ENCODE assay signal across 15 cellular contexts in genomic region chr14:93228550-93228949, GRCh38. TPM values are rescaled to one million over a fixed set of nuclear protein-coding genes. Genes with fewer than 3 reads are reported as not detected.
A peak's percentile ranks its signal among the peaks of the same experiment; 100 is the strongest.
DNase-seq lines count a peak whose midpoint lies in the region; ATAC-seq and TF ChIP-seq lines count a peak whose summit lies in the region.
"Had no signal": no experiment of that assay in that cellular context is flagged by ENCODE, and none has a peak within 500 bp of the region (broad histone marks: within the 10 kb centered on the region; RNA-seq: fewer than 3 reads in every experiment).

No MANE protein-coding gene starts in this region.

- no peak overlapping the region for H3K4me3 Mint-ChIP-seq in Caco-2 (ENCODE audit: unreplicated experiment)
- no peak overlapping the region for H3K4me3 Mint-ChIP-seq in naive thymus-derived CD8-positive, alpha-beta T cell
- H3K4me3 Mint-ChIP-seq: CD4-positive, alpha-beta T cell; IgD-negative memory B cell had no signal

- no peak overlapping the region for H4K5ac ChIP-seq in IMR-90 (ENCODE audit: low read depth, low read length)

- H3K9me3 ChIP-seq in Caco-2 (no peaks in the 10 kb centered on the region), IMR-90 (ENCODE audit: control insufficient read depth, insufficient read depth, low read length) (no peaks in the 10 kb centered on the region), mammary epithelial cell (replicated peaks; ENCODE audit: insufficient read depth, low read length) (no peaks in the 10 kb centered on the region), WERI-Rb-1 (ENCODE audit: severe bottlenecking) (no peaks in the 10 kb centered on the region)

- H3K14ac ChIP-seq in IMR-90 (replicated peaks; ENCODE audit: low read depth, low read length): no peak overlapping the region

- H3K27ac ChIP-seq in IMR-90 (ENCODE audit: insufficient read depth, low read length) (no peak overlapping the region), mammary epithelial cell (ENCODE audit: insufficient read depth, low read depth, low read length) (no peak overlapping the region), WERI-Rb-1 (no peak overlapping the region)
- H3K27ac ChIP-seq: C4-2B, HL-60 had no signal

- H3K79me1 ChIP-seq in IMR-90 (ENCODE audit: low read depth in 1 of 2, low read length in 2 of 2): no peaks in the 10 kb centered on the region

- H3K23ac ChIP-seq in IMR-90 (ENCODE audit: low read depth, low read length): no peak overlapping the region

- ATAC-seq in IMR-90 (ENCODE audit: low read depth): no peak
- ATAC-seq in naive thymus-derived CD8-positive, alpha-beta T cell: no peak

- no peak overlapping the region for H2BK120ac ChIP-seq in IMR-90 (ENCODE audit: low read depth, low read length)

- H2AFZ ChIP-seq in IMR-90 (replicated peaks; ENCODE audit: low read length, poor library complexity) (no peak overlapping the region), mammary epithelial cell (ENCODE audit: low read depth, low read length) (no peak overlapping the region)

- H3K9me1 ChIP-seq in IMR-90 (ENCODE audit: insufficient read depth, low read length): peaks cover 9% of the 10 kb centered on the region; the same call in 1 of the 2 replicates

- BruUV-seq in Caco-2 (replicated peaks; lab: Mats Ljungman, UMichigan): TSS peak; percentile 22
- BruUV-seq in IMR-90 (replicated peaks; lab: Mats Ljungman, UMichigan): no TSS peak
- BruUV-seq in mammary epithelial cell (replicated peaks; lab: Mats Ljungman, UMichigan): TSS peak; percentile 31

- H3K9me3 Mint-ChIP-seq in Caco-2 (ENCODE audit: unreplicated experiment): no peaks in the 10 kb centered on the region
- H3K9me3 Mint-ChIP-seq in naive thymus-derived CD8-positive, alpha-beta T cell: no peaks in the 10 kb centered on the region
- H3K9me3 Mint-ChIP-seq: CD4-positive, alpha-beta T cell; IgD-negative memory B cell had no signal

- no peak overlapping the region for H2BK15ac ChIP-seq in IMR-90 (ENCODE audit: low read depth, low read length)

- WGBS in IMR-90 (ENCODE audit: extremely low coverage in 2 of 2, insufficient read length in 1 of 2), 2 experiments: no CpG with 5 or more reads among the region's 8 CpGs
- WGBS in mammary epithelial cell (ENCODE audit: low coverage, missing lambda C conversion rate): 97% methylated on average over 8 of the region's 8 CpGs

- H3K4me1 Mint-ChIP-seq in Caco-2 (ENCODE audit: low read depth, unreplicated experiment): no peaks in the 10 kb centered on the region
- peaks cover 10 to 16% (median 14%) of the 10 kb centered on the region in 4 donors for H3K4me1 Mint-ChIP-seq in naive thymus-derived CD8-positive, alpha-beta T cell

- dilution Hi-C loops in IMR-90 (cut with HindIII; ENCODE audit: low sequenced_read_pairs, unreplicated experiment) (no loop called here), mammary epithelial cell (cut with HindIII; ENCODE audit: low sequenced_read_pairs) (no loop called here)

- CTCF ChIA-PET in Caco-2 (lab: Charles Lee): no interaction called here
- CTCF ChIA-PET in IMR-90 (lab: Yijun Ruan, JAX): no interaction called here
- CTCF ChIA-PET in mammary epithelial cell (lab: Charles Lee; ENCODE audit: low non-redundant PET): interaction anchor here (0.6 kb wide), 1 partner anchor 323 kb away, joined by 3 read pairs; no protein-coding TSS in a partner anchor

- H3K27me3 ChIP-seq in Caco-2 (replicated peaks; ENCODE audit: control insufficient read depth, insufficient read depth, low read length): no peaks in the 10 kb centered on the region
- no peaks in the 10 kb centered on the region for H3K27me3 ChIP-seq in IMR-90 (ENCODE audit: control insufficient read depth, insufficient read depth, low read length)
- no peaks in the 10 kb centered on the region for H3K27me3 ChIP-seq in mammary epithelial cell (ENCODE audit: insufficient read depth, low read length)
- H3K27me3 ChIP-seq in WERI-Rb-1 (ENCODE audit: insufficient read depth, low read depth, severe bottlenecking): no peaks in the 10 kb centered on the region

- H4K91ac ChIP-seq in IMR-90 (ENCODE audit: insufficient read depth, low read depth, low read length): no peak overlapping the region

- H4K20me1 ChIP-seq in IMR-90 (ENCODE audit: insufficient read depth, low read length): no peaks in the 10 kb centered on the region
- no peaks in the 10 kb centered on the region for H4K20me1 ChIP-seq in mammary epithelial cell (ENCODE audit: insufficient read depth, low read length)

- DNase-seq in Caco-2 (no peak), IMR-90 (no peak), mammary epithelial cell (no peak), WERI-Rb-1 (no peak)
- no peak for DNase-seq in naive thymus-derived CD8-positive, alpha-beta T cell
- DNase-seq: AML-193; CD4-positive, alpha-beta T cell; DMS79 treated with DMSO at 0.1 percent for 48 hours; GF-D8; HCEC 1CT; Kasumi-1; KG1 had no signal

- no peak for TF ChIP-seq RAD21 in IMR-90 (IDR thresholded peaks at IDR 0.05; ENCODE audit: low read length)

- H3K4ac ChIP-seq in IMR-90 (ENCODE audit: low read depth, low read length): no peak overlapping the region

- no peak overlapping the region for H2AK9ac ChIP-seq in IMR-90 (replicated peaks; ENCODE audit: low read depth, low read length, poor library complexity)

- H3K56ac ChIP-seq in IMR-90 (ENCODE audit: extremely low read depth, insufficient read depth, low read length): no peak overlapping the region

- H4K8ac ChIP-seq in IMR-90 (ENCODE audit: low read depth in 2 of 2, low read length in 2 of 2): no peak overlapping the region

- intact Hi-C loops in Caco-2 (cut with micrococcal nuclease; ENCODE audit: unreplicated experiment): no loop called here
- intact Hi-C loops in IMR-90 (cut with micrococcal nuclease): no loop called here
- intact Hi-C loops in mammary epithelial cell (cut with micrococcal nuclease): no loop called here

- no peak overlapping the region for H3K27ac Mint-ChIP-seq in Caco-2 (ENCODE audit: unreplicated experiment)
- H3K27ac Mint-ChIP-seq in naive thymus-derived CD8-positive, alpha-beta T cell: no peak overlapping the region
- H3K27ac Mint-ChIP-seq: CD4-positive, alpha-beta T cell; IgD-negative memory B cell had no signal

- H2BK5ac ChIP-seq in IMR-90 (ENCODE audit: low read depth, low read length, poor library complexity, severe bottlenecking): no peak overlapping the region

- H2BK20ac ChIP-seq in IMR-90 (ENCODE audit: low read depth, low read length): no peak overlapping the region

- no peak overlapping the region for H2AK5ac ChIP-seq in IMR-90 (ENCODE audit: low read depth, low read length)

- no peak overlapping the region for H3K9ac ChIP-seq in IMR-90 (ENCODE audit: low read depth, low read length)
- H3K9ac ChIP-seq in mammary epithelial cell (ENCODE audit: insufficient read depth, low read length): no peak overlapping the region

- POLR2A ChIA-PET in Caco-2 (lab: Charles Lee): no interaction called here
- POLR2A ChIA-PET in IMR-90 (lab: Charles Lee; ENCODE audit: unreplicated experiment): no interaction called here
- POLR2A ChIA-PET in naive thymus-derived CD8-positive, alpha-beta T cell (lab: Charles Lee): no interaction called here

- no peaks in the 10 kb centered on the region for H3K79me2 ChIP-seq in mammary epithelial cell (ENCODE audit: insufficient read depth, low read length)

- H3K36me3 ChIP-seq in Caco-2 (ENCODE audit: control insufficient read depth, insufficient read depth, low read length): no peaks in the 10 kb centered on the region
- H3K36me3 ChIP-seq in IMR-90 (ENCODE audit: control insufficient read depth, insufficient read depth, low read length): peaks cover 19% of the 10 kb centered on the region
- H3K36me3 ChIP-seq in mammary epithelial cell (ENCODE audit: insufficient read depth, low read length): peaks cover 11% of the 10 kb centered on the region
- H3K36me3 ChIP-seq in WERI-Rb-1: peaks cover 43% of the 10 kb centered on the region

- H3K18ac ChIP-seq in IMR-90 (ENCODE audit: low read depth, low read length): no peak overlapping the region

- no peaks in the 10 kb centered on the region for H3K4me1 ChIP-seq in Caco-2
- peaks cover 2% of the 10 kb centered on the region; the same call in 1 of the 2 replicates for H3K4me1 ChIP-seq in IMR-90 (ENCODE audit: control insufficient read depth, insufficient read depth, low read length)
- H3K4me1 ChIP-seq in mammary epithelial cell (ENCODE audit: insufficient read depth, low read length): no peaks in the 10 kb centered on the region

- no peak for TF ChIP-seq POLR2A in IMR-90 (IDR thresholded peaks at IDR 0.05; ENCODE audit: low read depth, low read length)

- no peaks in the 10 kb centered on the region for H3K27me3 Mint-ChIP-seq in Caco-2 (ENCODE audit: insufficient read depth, unreplicated experiment)
- peaks cover 0 to 18% (median 14%) of the 10 kb centered on the region in 5 donors for H3K27me3 Mint-ChIP-seq in naive thymus-derived CD8-positive, alpha-beta T cell
- H3K27me3 Mint-ChIP-seq: CD4-positive, alpha-beta T cell; IgD-negative memory B cell had no signal

- in situ Hi-C loops in IMR-90 (cut with MboI; ENCODE audit: low sequenced_read_pairs): no loop called here
- in situ Hi-C loops in mammary epithelial cell (cut with MboI; ENCODE audit: low sequenced_read_pairs in 2 of 2): loop anchor here in 1 of 2 donors (10.0 kb wide), 1 partner anchor 316 kb away; no protein-coding TSS in a partner anchor

- H3K4me2 ChIP-seq in IMR-90 (ENCODE audit: low read depth, low read length) (no peak overlapping the region), mammary epithelial cell (ENCODE audit: insufficient read depth, low read depth, low read length) (no peak overlapping the region)

- H3K4me3 ChIP-seq in Caco-2 (ENCODE audit: low read depth, low read length) (no peak overlapping the region), IMR-90 (ENCODE audit: insufficient read depth, low read depth, low read length) (no peak overlapping the region), mammary epithelial cell (replicated peaks in 1 of 3; ENCODE audit: insufficient read depth in 1 of 3, low read depth in 2 of 3, low read length in 3 of 3) (no peak overlapping the region), WERI-Rb-1 (ENCODE audit: low read depth, low read length) (no peak overlapping the region)

- no peak for TF ChIP-seq CTCF in Caco-2 (IDR thresholded peaks at IDR 0.05; ENCODE audit: insufficient read depth in 1 of 2, low read depth in 1 of 2, low read length in 1 of 2, severe bottlenecking in 1 of 2, unreplicated experiment in 1 of 2)
- TF ChIP-seq CTCF in IMR-90 (conservative IDR thresholded peaks at IDR 0.05; ENCODE audit: low read depth, low read length): no peak
- TF ChIP-seq CTCF in mammary epithelial cell (conservative IDR thresholded peaks at IDR 0.05 in 1 of 2, IDR thresholded peaks at IDR 0.05 in 1 of 2; ENCODE audit: extremely low read depth in 1 of 2, insufficient read depth in 1 of 2, low read depth in 1 of 2, low read length in 2 of 2): no peak
- no peak for TF ChIP-seq CTCF in WERI-Rb-1 (IDR thresholded peaks at IDR 0.05; ENCODE audit: low read depth, low read length)

- peaks cover 7% of the 10 kb centered on the region for H3K36me3 Mint-ChIP-seq in Caco-2 (ENCODE audit: insufficient read depth, unreplicated experiment)
- H3K36me3 Mint-ChIP-seq in naive thymus-derived CD8-positive, alpha-beta T cell: peaks cover 13 to 62% (median 46%) of the 10 kb centered on the region in 3 donors

RNA-seq across cellular contexts. Expression of gene UBR7, which starts 21.5 kb away (rescaled TPM):
- total RNA-seq in Caco-2 (2022) (14.3 and 19.6 TPM in 2 replicates), IMR-90 (2012; rRNA removed) (29.4 and 55.8 TPM in 2 replicates), mammary epithelial cell (10 to 100 TPM; 15.2 to 20.3 TPM)
- polyA plus RNA-seq in IMR-90 (2012; rRNA removed) (20.3 and 24.2 TPM in 2 replicates), mammary epithelial cell (21.5 TPM)
- 9.8 and 10.5 TPM in 2 replicates for polyA plus RNA-seq in IMR-90 (2012; cell fraction: cytosol; rRNA removed)
- 6.4 and 13.4 TPM in 2 replicates for polyA plus RNA-seq in IMR-90 (2012; cell fraction: nucleus; rRNA removed; ENCODE audit: low replicate concordance)
- polyA minus RNA-seq in mammary epithelial cell: 45.4 TPM
- 10 to 100 TPM; 13.7 to 13.8 TPM for total RNA-seq in naive thymus-derived CD8-positive, alpha-beta T cell
- 10 to 100 TPM; 24.9 to 28.2 (median 26.1) TPM for polyA plus RNA-seq in naive thymus-derived CD8-positive, alpha-beta T cell

RNA-seq across cellular contexts. Expression of gene GON7, which starts 21.7 kb away (rescaled TPM):
- total RNA-seq in Caco-2 (2022) (7.7 and 10.8 TPM in 2 replicates), IMR-90 (2012; rRNA removed) (4.3 and 10.3 TPM in 2 replicates), mammary epithelial cell (1 to 10 TPM; 7.2 to 9.3 TPM)
- polyA plus RNA-seq in IMR-90 (2012; rRNA removed) (5.6 and 7.8 TPM in 2 replicates), mammary epithelial cell (7.5 TPM)
- 2.0 and 2.1 TPM in 2 replicates for polyA plus RNA-seq in IMR-90 (2012; cell fraction: cytosol; rRNA removed)
- 0.50 and 1.5 TPM in 2 replicates for polyA plus RNA-seq in IMR-90 (2012; cell fraction: nucleus; rRNA removed; ENCODE audit: low replicate concordance)
- 2.2 TPM for polyA minus RNA-seq in mammary epithelial cell
- total RNA-seq in naive thymus-derived CD8-positive, alpha-beta T cell: 1 to 10 TPM; 7.0 to 7.1 TPM
- 10 to 100 TPM in 2 of 3 donors, 1 to 10 TPM in 1; 9.5 to 18.8 (median 17.4) TPM for polyA plus RNA-seq in naive thymus-derived CD8-positive, alpha-beta T cell

RNA-seq across cellular contexts. Expression of gene LYSET, which starts 43.4 kb away (rescaled TPM):
- total RNA-seq in Caco-2 (2022) (17.3 and 17.4 TPM in 2 replicates), IMR-90 (2012; rRNA removed) (8.3 and 10.2 TPM in 2 replicates), mammary epithelial cell (10 to 100 TPM; 10.5 to 14.0 TPM)
- polyA plus RNA-seq in IMR-90 (2012; rRNA removed) (5.0 and 6.3 TPM in 2 replicates), mammary epithelial cell (8.2 TPM)
- polyA plus RNA-seq in IMR-90 (2012; cell fraction: cytosol; rRNA removed): 2.8 and 3.0 TPM in 2 replicates
- polyA plus RNA-seq in IMR-90 (2012; cell fraction: nucleus; rRNA removed; ENCODE audit: low replicate concordance): 0.66 and 3.5 TPM in 2 replicates
- not detected for polyA minus RNA-seq in mammary epithelial cell
- 10 to 100 TPM; 17.4 to 21.7 TPM for total RNA-seq in naive thymus-derived CD8-positive, alpha-beta T cell
- 10 to 100 TPM; 33.8 to 46.0 (median 42.1) TPM for polyA plus RNA-seq in naive thymus-derived CD8-positive, alpha-beta T cell

RNA-seq across cellular contexts. Expression of gene MOAP1, which starts 43.9 kb away (rescaled TPM):
- total RNA-seq in Caco-2 (2022): 11.5 and 12.2 TPM in 2 replicates
- total RNA-seq in IMR-90 (2012; rRNA removed): 9.9 and 12.8 TPM in 2 replicates
- 10.7 and 13.2 TPM in 2 replicates for polyA plus RNA-seq in IMR-90 (2012; rRNA removed)
- polyA plus RNA-seq in IMR-90 (2012; cell fraction: cytosol; rRNA removed): 6.7 and 9.3 TPM in 2 replicates
- 6.1 and 21.1 TPM in 2 replicates for polyA plus RNA-seq in IMR-90 (2012; cell fraction: nucleus; rRNA removed; ENCODE audit: low replicate concordance)
- total RNA-seq in mammary epithelial cell: 10 to 100 TPM; 11.2 to 18.5 TPM
- 8.3 TPM for polyA plus RNA-seq in mammary epithelial cell
- 1.1 TPM for polyA minus RNA-seq in mammary epithelial cell
- total RNA-seq in naive thymus-derived CD8-positive, alpha-beta T cell: 10 to 100 TPM; 58.3 to 58.7 TPM
- 10 to 100 TPM; 56.8 to 75.0 (median 72.2) TPM for polyA plus RNA-seq in naive thymus-derived CD8-positive, alpha-beta T cell
